24 cellular contexts compared by ENCODE assay signal in the genomic region with DNA sequence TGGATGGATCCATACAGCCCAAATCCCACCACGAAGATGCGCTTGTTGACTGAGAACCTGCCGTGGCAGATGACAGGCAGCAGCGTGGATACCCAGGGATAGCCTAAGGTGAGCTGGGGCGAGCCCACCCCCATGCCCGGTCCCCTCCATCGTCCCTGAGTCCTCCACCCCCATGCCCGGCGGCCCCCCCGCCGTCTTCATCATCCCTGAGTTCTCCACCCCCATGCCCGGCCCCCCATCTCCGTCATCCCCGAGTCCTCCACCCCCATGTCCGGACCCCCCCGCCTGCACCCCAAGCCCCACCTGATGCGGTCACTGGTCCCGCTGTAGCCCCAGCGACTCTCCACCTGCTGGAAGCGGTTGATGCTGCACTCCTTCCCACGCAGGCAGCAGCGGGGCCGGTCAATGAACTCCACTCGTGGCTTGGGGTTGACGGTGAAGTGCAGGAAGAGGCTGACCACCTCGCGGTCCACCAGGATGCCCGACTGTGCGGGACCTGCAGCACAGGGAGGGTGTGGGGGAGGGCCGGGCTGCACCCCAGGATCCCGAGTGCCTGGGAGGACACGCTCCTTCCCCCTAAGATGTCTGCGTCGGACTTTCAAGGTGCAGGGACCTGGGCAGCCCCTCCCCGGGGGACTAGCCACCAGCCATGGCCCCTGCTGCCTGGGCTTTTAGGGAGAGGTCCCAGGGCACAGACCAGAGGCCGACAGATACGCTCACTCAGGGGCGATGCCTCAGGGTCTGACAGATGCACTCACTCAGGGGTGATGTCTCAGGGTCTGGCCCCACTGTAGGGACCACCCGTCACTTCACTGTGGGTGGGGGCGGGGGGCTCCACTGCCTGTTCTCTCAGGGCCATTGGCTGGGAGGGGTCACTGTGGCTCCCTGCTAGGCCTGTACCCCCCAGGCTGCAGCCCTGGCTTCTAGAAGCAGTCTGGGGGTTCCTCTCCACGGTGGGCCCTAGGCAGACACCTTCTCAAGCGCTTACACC. TPM values are rescaled to one million over a fixed set of nuclear protein-coding genes. Genes with fewer than 3 reads are reported as not detected.
DNase-seq lines count a peak whose midpoint lies in the region; ATAC-seq and TF ChIP-seq lines count a peak whose summit lies in the region.
"Had no signal": no experiment of that assay in that cellular context is flagged by ENCODE, and none has a peak within 500 bp of the region (broad histone marks: within the 10 kb centered on the region; RNA-seq: fewer than 3 reads in every experiment).

No MANE protein-coding gene starts in this region.

- TF ChIP-seq POLR2A in spleen (IDR thresholded peaks at IDR 0.05) = no peak

- POLR2A ChIA-PET in activated CD4-positive, alpha-beta T cell treated with anti-CD3 and anti-CD28 coated beads for 36 hours (lab: Charles Lee) = no interaction called here
- POLR2A ChIA-PET in Panc1 (lab: Charles Lee) = no interaction called here

- H3K9me3 Mint-ChIP-seq in activated CD4-positive, alpha-beta T cell treated with anti-CD3 and anti-CD28 coated beads for 36 hours (ENCODE audit: low read depth) = no peaks in the 10 kb centered on the region
- no peaks in the 10 kb centered on the region for H3K9me3 Mint-ChIP-seq in mesothelial cell of epicardium
- no peaks in the 10 kb centered on the region for H3K9me3 Mint-ChIP-seq in T-helper 2 cell treated with Interferon-gamma antibody and Interleukin-4, amounts not matched to agents 5 μg/mL and 100 μg/mL, for 36 hours
- H3K9me3 Mint-ChIP-seq: activated CD4-positive, alpha-beta memory T cell treated with anti-CD3 and anti-CD28 coated beads, Interleukin-2, amount 10 ng/mL, durations not matched to agents 7 days and 5 days; activated naive CD4-positive, alpha-beta T cell treated with anti-CD3 and anti-CD28 coated beads for 36 hours; neural crest cell; stimulated activated naive CD8-positive, alpha-beta T cell treated with anti-CD3 and anti-CD28 coated beads, Interleukin-15, Interleukin-2, amounts not matched to agents 100 ng/mL and 50 ng/mL, for 24 hours had no signal

- ATAC-seq in activated CD4-positive, alpha-beta T cell treated with anti-CD3 and anti-CD28 coated beads for 36 hours = peak; percentile 12
- ATAC-seq in Panc1 = 0 out of 2 replicates have a peak, but pooled peaks have one; percentile 13
- peak; percentile 11 for ATAC-seq in esophagus mucosa
- no peak for ATAC-seq in HG03520 (IDR thresholded peaks at IDR 0.05; ENCODE audit: unreplicated experiment)

- peaks cover 27% of the 10 kb centered on the region for H3K36me3 Mint-ChIP-seq in activated CD4-positive, alpha-beta T cell treated with anti-CD3 and anti-CD28 coated beads for 36 hours (ENCODE audit: low read depth)
- peaks cover 15% of the 10 kb centered on the region for H3K36me3 Mint-ChIP-seq in mesothelial cell of epicardium
- H3K36me3 Mint-ChIP-seq in T-helper 2 cell treated with Interferon-gamma antibody and Interleukin-4, amounts not matched to agents 5 μg/mL and 100 μg/mL, for 36 hours (ENCODE audit: low read depth) = peaks cover 18% of the 10 kb centered on the region

- CTCF ChIA-PET in activated CD4-positive, alpha-beta T cell treated with anti-CD3 and anti-CD28 coated beads for 36 hours (lab: Charles Lee) = interaction anchor here (0.7 kb wide), 1 partner anchor 72 kb away, joined by 4 read pairs; no protein-coding TSS in a partner anchor
- CTCF ChIA-PET in Panc1 (lab: Charles Lee) = no interaction called here

- H3K9me3 ChIP-seq in Panc1 (ENCODE audit: control insufficient read depth, insufficient read depth, low read depth, low read length) (no peaks in the 10 kb centered on the region), spleen (no peaks in the 10 kb centered on the region)
- H3K9me3 ChIP-seq: psoas muscle, SK-N-SH, tibial nerve had no signal

- H3K4me3 Mint-ChIP-seq in activated CD4-positive, alpha-beta T cell treated with anti-CD3 and anti-CD28 coated beads for 36 hours = no peak overlapping the region
- no peak overlapping the region for H3K4me3 Mint-ChIP-seq in mesothelial cell of epicardium
- H3K4me3 Mint-ChIP-seq in T-helper 2 cell treated with Interferon-gamma antibody and Interleukin-4, amounts not matched to agents 5 μg/mL and 100 μg/mL, for 36 hours = no peak overlapping the region
- H3K4me3 Mint-ChIP-seq: activated CD4-positive, alpha-beta memory T cell treated with anti-CD3 and anti-CD28 coated beads, Interleukin-2, amount 10 ng/mL, durations not matched to agents 7 days and 5 days; activated naive CD4-positive, alpha-beta T cell treated with anti-CD3 and anti-CD28 coated beads for 36 hours; B cell; neural crest cell; stimulated activated naive CD8-positive, alpha-beta T cell treated with anti-CD3 and anti-CD28 coated beads, Interleukin-15, Interleukin-2, amounts not matched to agents 100 ng/mL and 50 ng/mL, for 24 hours had no signal

- H3K27ac ChIP-seq in Panc1 (ENCODE audit: low read length) = no peak overlapping the region
- H3K27ac ChIP-seq in spleen = no peak overlapping the region
- H3K27ac ChIP-seq: psoas muscle, tibial nerve had no signal

- in situ Hi-C loops in Panc1 (cut with HindIII; ENCODE audit: low pct_unique_long_range_greater_than_20kb, low sequenced_read_pairs) = no loop called here

- no peak for TF ChIP-seq CTCF in Panc1 (IDR thresholded peaks at IDR 0.05)
- TF ChIP-seq CTCF in spleen (IDR thresholded peaks at IDR 0.05 in 8 of 11, conservative IDR thresholded peaks at IDR 0.05 in 3 of 11) = no peak
- no peak for TF ChIP-seq CTCF in mesothelial cell of epicardium (IDR thresholded peaks at IDR 0.05; ENCODE audit: unreplicated experiment)

- no TSS peak for BruUV-seq in Panc1 (replicated peaks; lab: Mats Ljungman, UMichigan)

- H3K4me3 ChIP-seq in Panc1 (ENCODE audit: low read depth in 2 of 2, low read length in 2 of 2) (no peak overlapping the region), spleen (no peak overlapping the region)
- H3K4me3 ChIP-seq: psoas muscle, tibial nerve had no signal

- intact Hi-C loops in activated CD4-positive, alpha-beta T cell treated with anti-CD3 and anti-CD28 coated beads for 36 hours (cut with DNase I, micrococcal nuclease) = no loop called here
- intact Hi-C loops in Panc1 (cut with micrococcal nuclease; ENCODE audit: unreplicated experiment) (no loop called here), spleen (cut with DNase I; ENCODE audit: low total_unique reads) (no loop called here)

- DNase-seq in activated CD4-positive, alpha-beta T cell treated with anti-CD3 and anti-CD28 coated beads for 36 hours = no peak
- no peak for DNase-seq in activated CD4-positive, alpha-beta T cell treated with anti-CD3 and anti-CD28 coated beads, Interleukin-2, amount 50 U/mL, for 48 hours
- DNase-seq in Panc1 (ENCODE audit: low read depth, low spot score) (no peak), spleen (peak; percentile 71), mesothelial cell of epicardium (ENCODE audit: low spot score in 2 of 2, unreplicated experiment in 2 of 2) (no peak)
- no peak for DNase-seq in T-helper 2 cell treated with Interferon-gamma antibody and Interleukin-4, amounts not matched to agents 5 μg/mL and 100 μg/mL, for 36 hours (ENCODE audit: low spot score)
- DNase-seq: 8988T; activated CD4-positive, alpha-beta memory T cell treated with anti-CD3 and anti-CD28 coated beads, Interleukin-2, amount 10 ng/mL, durations not matched to agents 7 days and 5 days; activated naive CD4-positive, alpha-beta T cell treated with anti-CD3 and anti-CD28 coated beads for 36 hours; amygdala; dermis blood vessel endothelial cell; GF-D8; NCI-H1436 treated with DMSO at 0.1 percent for 48 hours; NCI-H510A treated with DMSO at 0.1 percent for 48 hours; psoas muscle; RPMI8226; SK-N-SH; small intestine had no signal

- H3K27me3 ChIP-seq in Panc1 (ENCODE audit: control insufficient read depth, insufficient read depth, low read length) (no peaks in the 10 kb centered on the region), spleen (replicated peaks in 1 of 7) (no peaks in the 10 kb centered on the region)
- H3K27me3 ChIP-seq: tibial nerve had no signal

- H3K36me3 ChIP-seq in Panc1 (ENCODE audit: control insufficient read depth, insufficient read depth, low read length) (no peaks in the 10 kb centered on the region), spleen (peaks cover 0 to 100% (median 83%) of the 10 kb centered on the region in 6 donors)

- H3K4me1 Mint-ChIP-seq in activated CD4-positive, alpha-beta T cell treated with anti-CD3 and anti-CD28 coated beads for 36 hours = no peaks in the 10 kb centered on the region
- H3K4me1 Mint-ChIP-seq in mesothelial cell of epicardium = no peaks in the 10 kb centered on the region
- H3K4me1 Mint-ChIP-seq in T-helper 2 cell treated with Interferon-gamma antibody and Interleukin-4, amounts not matched to agents 5 μg/mL and 100 μg/mL, for 36 hours (ENCODE audit: low read depth) = no peaks in the 10 kb centered on the region
- H3K4me1 Mint-ChIP-seq: activated CD4-positive, alpha-beta memory T cell treated with anti-CD3 and anti-CD28 coated beads, Interleukin-2, amount 10 ng/mL, durations not matched to agents 7 days and 5 days; B cell; neural crest cell had no signal

- H3K27me3 Mint-ChIP-seq in activated CD4-positive, alpha-beta T cell treated with anti-CD3 and anti-CD28 coated beads for 36 hours = no peaks in the 10 kb centered on the region
- no peaks in the 10 kb centered on the region for H3K27me3 Mint-ChIP-seq in mesothelial cell of epicardium (ENCODE audit: low read depth)
- no peaks in the 10 kb centered on the region for H3K27me3 Mint-ChIP-seq in T-helper 2 cell treated with Interferon-gamma antibody and Interleukin-4, amounts not matched to agents 5 μg/mL and 100 μg/mL, for 36 hours (ENCODE audit: low read depth)
- H3K27me3 Mint-ChIP-seq: activated CD4-positive, alpha-beta memory T cell treated with anti-CD3 and anti-CD28 coated beads, Interleukin-2, amount 10 ng/mL, durations not matched to agents 7 days and 5 days; B cell; stimulated activated naive CD8-positive, alpha-beta T cell treated with anti-CD3 and anti-CD28 coated beads, Interleukin-15, Interleukin-2, amounts not matched to agents 100 ng/mL and 50 ng/mL, for 24 hours had no signal

- H3K4me1 ChIP-seq in Panc1 (ENCODE audit: control insufficient read depth, insufficient read depth, low read length) (no peaks in the 10 kb centered on the region), spleen (no peaks in the 10 kb centered on the region)
- H3K4me1 ChIP-seq: psoas muscle, tibial nerve had no signal

- no peak overlapping the region for H3K27ac Mint-ChIP-seq in activated CD4-positive, alpha-beta T cell treated with anti-CD3 and anti-CD28 coated beads for 36 hours
- H3K27ac Mint-ChIP-seq in mesothelial cell of epicardium = no peak overlapping the region
- H3K27ac Mint-ChIP-seq in T-helper 2 cell treated with Interferon-gamma antibody and Interleukin-4, amounts not matched to agents 5 μg/mL and 100 μg/mL, for 36 hours = no peak overlapping the region
- H3K27ac Mint-ChIP-seq: B cell; stimulated activated naive CD8-positive, alpha-beta T cell treated with anti-CD3 and anti-CD28 coated beads, Interleukin-15, Interleukin-2, amounts not matched to agents 100 ng/mL and 50 ng/mL, for 24 hours had no signal

- whole genome bisulfite sequencing in spleen, 5 donors = 82 to 90% (median 87%) methylated on average over 21 to 42 of the region's 42 CpGs

RNA-seq across cellular contexts. Expression of a gene that starts 28.0 kb away (rescaled TPM):
- 10 to 100 TPM; 46.7 to 61.8 TPM for total RNA-seq in activated CD4-positive, alpha-beta T cell treated with anti-CD3 and anti-CD28 coated beads for 36 hours
- total RNA-seq in Panc1 (2021; ENCODE audit: unreplicated experiment) (59.6 TPM), esophagus mucosa (68.6 TPM), spleen (10 to 100 TPM; 47.6 to 77.1 (median 65.5) TPM), mesothelial cell of epicardium (112 to 118 TPM (median 114 TPM) in 3 replicates)
- polyA plus RNA-seq in Panc1 (2012; ENCODE audit: insufficient read length) = 178 TPM
- polyA plus RNA-seq in spleen = 10 to 100 TPM; 29.1 to 53.0 (median 31.2) TPM

RNA-seq across cellular contexts. Expression of a gene that starts 46.5 kb away (rescaled TPM):
- 10 to 100 TPM; 56.0 to 78.1 TPM for total RNA-seq in activated CD4-positive, alpha-beta T cell treated with anti-CD3 and anti-CD28 coated beads for 36 hours
- total RNA-seq in Panc1 (2021; ENCODE audit: unreplicated experiment) = 65.8 TPM
- 121 TPM for polyA plus RNA-seq in Panc1 (2012; ENCODE audit: insufficient read length)
- 38.8 TPM for total RNA-seq in esophagus mucosa
- 100 to 1,000 TPM in 3 of 7 donors, 10 to 100 TPM in 4; 72.2 to 115 (median 88.6) TPM for total RNA-seq in spleen
- polyA plus RNA-seq in spleen = 100 to 1,000 TPM in 1 of 3 donors, 10 to 100 TPM in 2; 52.5 to 120 (median 99.1) TPM
- total RNA-seq in mesothelial cell of epicardium = 79.1 to 84.0 TPM (median 81.8 TPM) in 3 replicates
